In the genomic region with DNA sequence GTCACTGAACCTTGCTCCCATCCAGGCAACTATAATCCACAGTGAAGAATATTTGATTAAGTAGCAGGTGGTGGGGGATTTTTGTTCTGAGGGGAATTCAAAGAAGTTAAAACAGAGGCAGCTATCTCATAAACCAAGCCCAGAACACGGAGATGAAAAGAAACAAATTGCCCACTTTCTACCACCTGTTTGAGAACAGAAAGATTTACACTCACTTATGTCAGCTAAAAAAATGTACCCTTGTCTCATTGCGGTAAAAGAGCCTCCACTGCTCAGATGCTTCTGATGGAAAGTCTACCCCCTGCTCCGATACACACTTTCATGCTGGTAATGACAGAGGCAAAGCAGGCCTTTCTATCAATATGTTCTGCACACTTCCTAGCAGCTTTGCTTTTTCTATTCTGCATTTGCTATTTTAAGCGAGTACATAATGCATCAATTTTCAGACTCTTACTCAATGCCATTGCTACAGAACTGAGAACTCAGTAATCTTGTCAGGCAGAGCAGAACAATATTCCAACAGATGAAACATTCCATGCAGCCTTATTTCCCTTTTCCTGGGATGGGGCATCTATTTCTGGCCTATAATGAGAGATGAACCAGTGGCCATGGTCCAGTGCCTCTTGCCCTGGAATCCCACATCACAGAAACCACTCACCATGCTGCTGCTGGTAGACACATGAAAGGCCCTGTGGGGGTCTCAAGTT, we compare ENCODE assay signal across 10 cellular contexts. TPM values are rescaled to one million over a fixed set of nuclear protein-coding genes. Genes with fewer than 3 reads are reported as not detected.
DNase-seq lines count a peak whose midpoint lies in the region; ATAC-seq and TF ChIP-seq lines count a peak whose summit lies in the region.
"Had no signal": no experiment of that assay in that cellular context is flagged by ENCODE, and none has a peak within 500 bp of the region (broad histone marks: within the 10 kb centered on the region; RNA-seq: fewer than 3 reads in every experiment).

No MANE protein-coding gene starts in this region.

- ATAC-seq in GM19397 (IDR thresholded peaks at IDR 0.05; ENCODE audit: unreplicated experiment): peak; percentile 47

- H3K4me3 ChIP-seq in neural cell (ENCODE audit: low read length) (no peak overlapping the region), Karpas-422 (ENCODE audit: low read length) (no peak overlapping the region)
- H3K4me3 ChIP-seq: adrenal gland had no signal

- H3K9me3 ChIP-seq in neural cell (ENCODE audit: low read length) (no peaks in the 10 kb centered on the region), Karpas-422 (ENCODE audit: low read length) (no peaks in the 10 kb centered on the region)
- H3K9me3 ChIP-seq: adrenal gland had no signal

- H4K20me1 ChIP-seq in neural cell (ENCODE audit: insufficient read depth): no peaks in the 10 kb centered on the region
- H4K20me1 ChIP-seq in Karpas-422 (ENCODE audit: insufficient read depth, low read depth, low read length): no peaks in the 10 kb centered on the region

- TF ChIP-seq CTCF in neural cell (IDR thresholded peaks at IDR 0.05; ENCODE audit: poor library complexity, severe bottlenecking) (no peak), RWPE1 (conservative IDR thresholded peaks at IDR 0.05; ENCODE audit: low read depth) (no peak)

- H3K4me1 ChIP-seq in Karpas-422 (ENCODE audit: low read length): no peaks in the 10 kb centered on the region

- POLR2A ChIA-PET in RWPE1 (lab: Yijun Ruan, JAX; ENCODE audit: low non-redundant PET): no interaction called here

- H3K27me3 ChIP-seq in neural cell (ENCODE audit: insufficient read depth, low read depth, low read length): no peaks in the 10 kb centered on the region
- H3K27me3 ChIP-seq in Karpas-422 (ENCODE audit: low read length): no peaks in the 10 kb centered on the region
- H3K27me3 ChIP-seq: adrenal gland had no signal

- H3K27ac ChIP-seq in neural cell (ENCODE audit: low read length) (peak overlapping the region; percentile 100), Karpas-422 (ENCODE audit: low read length) (no peak overlapping the region), RWPE1 (no peak overlapping the region)

- no peaks in the 10 kb centered on the region for H3K36me3 ChIP-seq in neural cell (ENCODE audit: insufficient read depth, low read length)
- H3K36me3 ChIP-seq in Karpas-422 (ENCODE audit: insufficient read depth, low read length): no peaks in the 10 kb centered on the region
- H3K36me3 ChIP-seq: adrenal gland had no signal

- H3K79me2 ChIP-seq in neural cell (replicated peaks; ENCODE audit: insufficient read depth, low read length) (peaks cover 6% of the 10 kb centered on the region), Karpas-422 (ENCODE audit: low read length) (no peaks in the 10 kb centered on the region)

- no peak for TF ChIP-seq EP300 in neural cell (conservative IDR thresholded peaks at IDR 0.05; ENCODE audit: poor library complexity, severe bottlenecking)

- no peak overlapping the region for H2AFZ ChIP-seq in neural cell (ENCODE audit: low read depth, low read length)
- H2AFZ ChIP-seq in Karpas-422 (ENCODE audit: low read length): no peak overlapping the region

- H3K9ac ChIP-seq in neural cell (ENCODE audit: low read length) (peak overlapping the region; percentile 33), Karpas-422 (ENCODE audit: low read length) (no peak overlapping the region)

- TF ChIP-seq RAD21 in neural cell (conservative IDR thresholded peaks at IDR 0.05): no peak

- CTCF ChIA-PET in RWPE1 (lab: Yijun Ruan, JAX): no interaction called here

- peaks cover 5% of the 10 kb centered on the region for H3F3A ChIP-seq in neural cell (ENCODE audit: insufficient read depth, low read length, poor library complexity, severe bottlenecking)

- DNase-seq in NCI-H2227 treated with DMSO at 0.1 percent for 48 hours (lab: John Stamatoyannopoulos, UW) (peak; percentile 8), NCI-H2227 (lab: John Stamatoyannopoulos, UW; ENCODE audit: unreplicated experiment) (no peak), NCI-H82 treated with DMSO at 0.1 percent for 48 hours (lab: John Stamatoyannopoulos, UW; ENCODE audit: unreplicated experiment) (peak; percentile 37), Karpas-422 (no peak), RWPE1 (ENCODE audit: low spot score) (no peak), epidermal melanocyte (ENCODE audit: insufficient read length, low spot score) (no peak)
- DNase-seq: NK-92 treated with Interleukin-12 subunit alpha and Interleukin-12 subunit beta, amount 100 ng/mL, for 24 hours had no signal

- H3K4me2 ChIP-seq in neural cell (ENCODE audit: low read length) (peak overlapping the region; percentile 30), Karpas-422 (ENCODE audit: low read depth, low read length, poor library complexity, severe bottlenecking) (no peak overlapping the region)

- no peaks in the 10 kb centered on the region for H3K9me2 ChIP-seq in neural cell (ENCODE audit: insufficient read depth, low read length)
- H3K9me2 ChIP-seq in Karpas-422 (replicated peaks; ENCODE audit: insufficient read depth, low read length): no peaks in the 10 kb centered on the region

TF ChIP-seq in neural cell, 6 proteins besides CTCF, POLR2A, EP300 and RAD21:
- TF ChIP-seq MXI1 (conservative IDR thresholded peaks at IDR 0.05; ENCODE audit: poor library complexity, severe bottlenecking) (no peak), POLR2AphosphoS5 (IDR thresholded peaks at IDR 0.05) (no peak), SMC3 (conservative IDR thresholded peaks at IDR 0.05; ENCODE audit: poor library complexity) (no peak), TAF1 (IDR thresholded peaks at IDR 0.05; ENCODE audit: low read depth) (no peak), EZH2 (IDR thresholded peaks at IDR 0.05; ENCODE audit: borderline replicate concordance, insufficient read depth, low read length, poor library complexity, severe bottlenecking) (no peak)
- TF ChIP-seq, protein P1, sequence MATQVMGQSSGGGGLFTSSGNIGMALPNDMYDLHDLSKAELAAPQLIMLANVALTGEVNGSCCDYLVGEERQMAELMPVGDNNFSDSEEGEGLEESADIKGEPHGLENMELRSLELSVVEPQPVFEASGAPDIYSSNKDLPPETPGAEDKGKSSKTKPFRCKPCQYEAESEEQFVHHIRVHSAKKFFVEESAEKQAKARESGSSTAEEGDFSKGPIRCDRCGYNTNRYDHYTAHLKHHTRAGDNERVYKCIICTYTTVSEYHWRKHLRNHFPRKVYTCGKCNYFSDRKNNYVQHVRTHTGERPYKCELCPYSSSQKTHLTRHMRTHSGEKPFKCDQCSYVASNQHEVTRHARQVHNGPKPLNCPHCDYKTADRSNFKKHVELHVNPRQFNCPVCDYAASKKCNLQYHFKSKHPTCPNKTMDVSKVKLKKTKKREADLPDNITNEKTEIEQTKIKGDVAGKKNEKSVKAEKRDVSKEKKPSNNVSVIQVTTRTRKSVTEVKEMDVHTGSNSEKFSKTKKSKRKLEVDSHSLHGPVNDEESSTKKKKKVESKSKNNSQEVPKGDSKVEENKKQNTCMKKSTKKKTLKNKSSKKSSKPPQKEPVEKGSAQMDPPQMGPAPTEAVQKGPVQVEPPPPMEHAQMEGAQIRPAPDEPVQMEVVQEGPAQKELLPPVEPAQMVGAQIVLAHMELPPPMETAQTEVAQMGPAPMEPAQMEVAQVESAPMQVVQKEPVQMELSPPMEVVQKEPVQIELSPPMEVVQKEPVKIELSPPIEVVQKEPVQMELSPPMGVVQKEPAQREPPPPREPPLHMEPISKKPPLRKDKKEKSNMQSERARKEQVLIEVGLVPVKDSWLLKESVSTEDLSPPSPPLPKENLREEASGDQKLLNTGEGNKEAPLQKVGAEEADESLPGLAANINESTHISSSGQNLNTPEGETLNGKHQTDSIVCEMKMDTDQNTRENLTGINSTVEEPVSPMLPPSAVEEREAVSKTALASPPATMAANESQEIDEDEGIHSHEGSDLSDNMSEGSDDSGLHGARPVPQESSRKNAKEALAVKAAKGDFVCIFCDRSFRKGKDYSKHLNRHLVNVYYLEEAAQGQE (IDR thresholded peaks at IDR 0.05; ENCODE audit: borderline replicate concordance): peak; percentile 55

RNA-seq across cellular contexts. Expression of gene CDK5R1, which starts 29.0 kb away (rescaled TPM):
- 199 and 213 TPM in 2 replicates for polyA plus RNA-seq in neural cell
- polyA minus RNA-seq in neural cell: 271 and 294 TPM in 2 replicates
- 0.26 and 0.51 TPM in 2 replicates for total RNA-seq in Karpas-422 (2014; rRNA removed; shearing (Covaris generic); ENCODE audit: low replicate concordance)

Comparison
In these comparisons a context has a peak if more than half of its experiments do, and no peak if none do; other contexts are left out.
1. DNase-seq: peak in NCI-H2227 treated with DMSO at 0.1 percent for 48 hours (single experiment) and NCI-H82 treated with DMSO at 0.1 percent for 48 hours (single experiment); none in NCI-H2227 (single experiment), Karpas-422 (single experiment), RWPE1 (single experiment) and epidermal melanocyte (single experiment).